28 cellular contexts compared by ENCODE assay signal in genomic region chr7:30731619-30732018, GRCh38. TPM values are rescaled to one million over a fixed set of nuclear protein-coding genes. Genes with fewer than 3 reads are reported as not detected.
DNase-seq lines count a peak whose midpoint lies in the region; ATAC-seq and TF ChIP-seq lines count a peak whose summit lies in the region.
"Had no signal": no experiment of that assay in that cellular context is flagged by ENCODE, and none has a peak within 500 bp of the region (broad histone marks: within the 10 kb centered on the region; RNA-seq: fewer than 3 reads in every experiment).

No MANE protein-coding gene starts in this region.

- H3K9me3 ChIP-seq in trophoblast cell (ENCODE audit: insufficient read depth, low read depth, low read length), result peaks cover 3% of the 10 kb centered on the region
- H3K9me3 ChIP-seq in left lung, result no peaks in the 10 kb centered on the region
- H3K9me3 ChIP-seq: BLaER1, uterus had no signal

- no peaks in the 10 kb centered on the region for H3K27me3 Mint-ChIP-seq in T-helper 1 cell treated with Interleukin-12 subunit alpha and Interleukin-12 subunit beta and Interleukin-4 antibody, amounts not matched to agents 30 μg/mL and 1 μg/mL, for 36 hours (ENCODE audit: low read depth)

- ATAC-seq in left lung, result no peak
- no peak for ATAC-seq in HG03565 (IDR thresholded peaks at IDR 0.05; ENCODE audit: unreplicated experiment)
- no peak for ATAC-seq in HG02973 (IDR thresholded peaks at IDR 0.05; ENCODE audit: unreplicated experiment)
- ATAC-seq: A549, foreskin keratinocyte, HCT116, right cardiac atrium had no signal

- no peak overlapping the region for H3K14ac ChIP-seq in trophoblast cell (ENCODE audit: low read length)

- peaks cover 35% of the 10 kb centered on the region for H3K4me1 Mint-ChIP-seq in T-helper 1 cell treated with Interleukin-12 subunit alpha and Interleukin-12 subunit beta and Interleukin-4 antibody, amounts not matched to agents 30 μg/mL and 1 μg/mL, for 36 hours (ENCODE audit: low read depth)

- peaks cover 3% of the 10 kb centered on the region for H3K79me1 ChIP-seq in trophoblast cell (ENCODE audit: low read length)

- H4K8ac ChIP-seq in trophoblast cell (ENCODE audit: low read depth, low read length), result no peak overlapping the region

- no peak overlapping the region for H3K23ac ChIP-seq in trophoblast cell (ENCODE audit: low read length)

- H2BK12ac ChIP-seq in trophoblast cell (ENCODE audit: low read length), result no peak overlapping the region

- H3K9me3 Mint-ChIP-seq in T-helper 1 cell treated with Interleukin-12 subunit alpha and Interleukin-12 subunit beta and Interleukin-4 antibody, amounts not matched to agents 30 μg/mL and 1 μg/mL, for 36 hours, result no peaks in the 10 kb centered on the region

- peaks cover 5% of the 10 kb centered on the region for H3K36me3 Mint-ChIP-seq in T-helper 1 cell treated with Interleukin-12 subunit alpha and Interleukin-12 subunit beta and Interleukin-4 antibody, amounts not matched to agents 30 μg/mL and 1 μg/mL, for 36 hours (ENCODE audit: low read depth)

- H2BK120ac ChIP-seq in trophoblast cell (ENCODE audit: insufficient read depth, low read length, poor library complexity), result no peak overlapping the region

- no peak overlapping the region for H3K9ac ChIP-seq in trophoblast cell (ENCODE audit: low read length)
- H3K9ac ChIP-seq: BLaER1 had no signal

- H3K79me2 ChIP-seq in trophoblast cell (ENCODE audit: control insufficient read depth, insufficient read depth, low read length, poor library complexity), result no peaks in the 10 kb centered on the region

- H3K36me3 ChIP-seq in trophoblast cell (ENCODE audit: control insufficient read depth in 1 of 2, insufficient read depth in 2 of 2, low read length in 2 of 2) (no peaks in the 10 kb centered on the region), left lung (no peaks in the 10 kb centered on the region)
- H3K36me3 ChIP-seq: BLaER1, uterus had no signal

- H3K4me1 ChIP-seq in trophoblast cell (ENCODE audit: control insufficient read depth in 1 of 2, insufficient read depth in 2 of 2, low read length in 2 of 2) (peaks cover 14 to 21% of the 10 kb centered on the region in 2 experiments), left lung (no peaks in the 10 kb centered on the region)
- H3K4me1 ChIP-seq: foreskin keratinocyte, uterus had no signal

- no peak overlapping the region for H4K91ac ChIP-seq in trophoblast cell (ENCODE audit: low read depth, low read length)

- H3K27me3 ChIP-seq in trophoblast cell (ENCODE audit: insufficient read depth, low read length), result no peaks in the 10 kb centered on the region
- H3K27me3 ChIP-seq in left lung, result no peaks in the 10 kb centered on the region
- H3K27me3 ChIP-seq: BLaER1, uterus had no signal

- H3K18ac ChIP-seq in trophoblast cell (ENCODE audit: low read length), result no peak overlapping the region

- peak overlapping the region; percentile 3 for H3K4me3 ChIP-seq in trophoblast cell (ENCODE audit: low read depth, low read length)
- H3K4me3 ChIP-seq in left lung, result no peak overlapping the region
- H3K4me3 ChIP-seq: A549, BLaER1, uterus had no signal

- H3K4ac ChIP-seq in trophoblast cell (ENCODE audit: low read depth, low read length), result no peak overlapping the region

- no peak overlapping the region for H2BK5ac ChIP-seq in trophoblast cell (ENCODE audit: low read depth, low read length, poor library complexity)

- WGBS in trophoblast cell (ENCODE audit: extremely low coverage, insufficient coverage, insufficient read length), result no CpG with 5 or more reads among the region's 10 CpGs

- H2AK5ac ChIP-seq in trophoblast cell (ENCODE audit: low read length), result no peak overlapping the region

- intact Hi-C loops in left lung (cut with DNase I), result no loop called here

- H4K12ac ChIP-seq in trophoblast cell (ENCODE audit: low read depth, low read length), result no peak overlapping the region

- H2AFZ ChIP-seq in trophoblast cell (ENCODE audit: insufficient read depth, low read length, poor library complexity), result no peak overlapping the region

- H3K4me2 ChIP-seq in trophoblast cell (ENCODE audit: low read length), result no peak overlapping the region
- H3K4me2 ChIP-seq: A549, BLaER1 had no signal

- TF ChIP-seq CTCF in left lung (IDR thresholded peaks at IDR 0.05), result no peak

- H3K27ac ChIP-seq in trophoblast cell (ENCODE audit: low read depth, low read length) (no peak overlapping the region), left lung (no peak overlapping the region)
- H3K27ac ChIP-seq: A549, BLaER1, foreskin keratinocyte, uterus had no signal

- H3K27ac Mint-ChIP-seq in T-helper 1 cell treated with Interleukin-12 subunit alpha and Interleukin-12 subunit beta and Interleukin-4 antibody, amounts not matched to agents 30 μg/mL and 1 μg/mL, for 36 hours, result peak overlapping the region; percentile 28

- DNase-seq in T-helper 1 cell (no peak), NCI-H1417 treated with DMSO at 0.1 percent for 48 hours (lab: John Stamatoyannopoulos, UW) (peak; percentile 52), dermis blood vessel endothelial cell (peak; percentile 8), trophoblast cell (no peak), left lung (no peak)
- DNase-seq: activated CD4-positive, alpha-beta T cell treated with anti-CD3 and anti-CD28 coated beads for 48 hours; activated gamma-delta T cell treated with Interleukin-2 at 50 U/mL for 16 hours; activated T-cell treated with anti-CD3 and anti-CD28 coated beads for 4 hours; Calu3; foreskin keratinocyte; hippocampal formation; islet precursor cell; NCI-H1436; NCI-H226; occipital lobe; right cardiac atrium; substantia nigra; uterus had no signal

- no peak overlapping the region for H3K4me3 Mint-ChIP-seq in T-helper 1 cell treated with Interleukin-12 subunit alpha and Interleukin-12 subunit beta and Interleukin-4 antibody, amounts not matched to agents 30 μg/mL and 1 μg/mL, for 36 hours

RNA-seq across cellular contexts. Expression of gene INMT, which starts 20.3 kb away (rescaled TPM):
- total RNA-seq in dermis blood vessel endothelial cell, result 0.05 TPM in 1 of 2 replicates, not detected in the other
- polyA plus RNA-seq in trophoblast cell (2013), result 0.33 and 0.38 TPM in 2 replicates
- 100 to 1,000 TPM; 123 to 164 TPM for total RNA-seq in left lung
- total RNA-seq: Calu3, foreskin keratinocyte, M059J had no signal
- polyA plus RNA-seq: A549, foreskin keratinocyte had no signal

RNA-seq across cellular contexts. Expression of gene MINDY4, which starts 39.6 kb away (rescaled TPM):
- total RNA-seq in dermis blood vessel endothelial cell (2.7 and 6.1 TPM in 2 replicates), left lung (1 to 10 TPM; 8.0 to 9.4 TPM)
- 2.8 and 3.4 TPM in 2 replicates for polyA plus RNA-seq in trophoblast cell (2013)

RNA-seq across cellular contexts. Expression of gene CRHR2, which starts 49.4 kb away (rescaled TPM):
- total RNA-seq in dermis blood vessel endothelial cell, result not detected in 2 replicates
- 0.06 and 0.12 TPM in 2 replicates for polyA plus RNA-seq in trophoblast cell (2013)
- under 1 TPM in 1 of 2 donors, not detected in 1; 0.15 TPM for total RNA-seq in left lung
- total RNA-seq: Calu3, dermis microvascular lymphatic vessel endothelial cell, foreskin keratinocyte, G401, lung microvascular endothelial cell, M059J had no signal
- polyA plus RNA-seq: A549, foreskin keratinocyte had no signal

Comparison
In these comparisons a context has a peak if more than half of its experiments do, and no peak if none do; other contexts are left out.
1. DNase-seq: peak in NCI-H1417 treated with DMSO at 0.1 percent for 48 hours (single experiment) and dermis blood vessel endothelial cell (single experiment); none in T-helper 1 cell (0 of 5), trophoblast cell (0 of 2) and left lung (0 of 2).
2. RNA of gene INMT, which starts 20.3 kb away (total RNA-seq): 123 to 164 TPM in left lung; 0.05 TPM in dermis blood vessel endothelial cell; every median in the first group is over 100 times any median in the second.